In genomic region chr1:28260803-28261174, GRCh38 we compare ENCODE assay signal across 8 cellular contexts. TPM values are rescaled to one million over a fixed set of nuclear protein-coding genes. Genes with fewer than 3 reads are reported as not detected.
DNase-seq lines count a peak whose midpoint lies in the region; ATAC-seq and TF ChIP-seq lines count a peak whose summit lies in the region.

No MANE protein-coding gene starts in this region.

- no peaks in the 10 kb centered on the region for H3K9me3 Mint-ChIP-seq in activated T-cell treated with anti-CD3 and anti-CD28 coated beads, Interleukin-2, amount 50 U/mL, for 4 hours

- in situ Hi-C loops in transverse colon (cut with MboI; ENCODE audit: low pct_ligation_motif_present in 1 of 4, low pct_unique_long_range_greater_than_20kb in 1 of 4, low sequenced_read_pairs in 3 of 4), result no loop called here

- H3K4me1 Mint-ChIP-seq in activated T-cell treated with anti-CD3 and anti-CD28 coated beads, Interleukin-2, amount 50 U/mL, for 4 hours (ENCODE audit: low read depth), result peaks cover 44% of the 10 kb centered on the region

- H3K4me3 ChIP-seq in body of pancreas, result peak overlapping the region; percentile 67 to 97
- H3K4me3 ChIP-seq in lung, result peak overlapping the region; percentile 19
- H3K4me3 ChIP-seq in transverse colon, result peak overlapping the region; percentile 75 to 99 (median 88)

- peak overlapping the region; percentile 73 to 88 (median 82) for H3K27ac ChIP-seq in body of pancreas
- peak overlapping the region in 1 of 2 donors; percentile 10 for H3K27ac ChIP-seq in lung (ENCODE audit: low read depth in 1 of 2, low read length in 1 of 2)
- H3K27ac ChIP-seq in transverse colon, result peak overlapping the region; percentile 90 to 97 (median 96)

- H3K27me3 Mint-ChIP-seq in activated T-cell treated with anti-CD3 and anti-CD28 coated beads, Interleukin-2, amount 50 U/mL, for 4 hours (ENCODE audit: low read depth), result no peaks in the 10 kb centered on the region

- intact Hi-C loops in body of pancreas (cut with DNase I) (no loop called here), transverse colon (cut with DNase I; ENCODE audit: low total_unique reads) (no loop called here)

- TF ChIP-seq CTCF in body of pancreas (IDR thresholded peaks at IDR 0.05), result no peak
- no peak for TF ChIP-seq CTCF in lung (IDR thresholded peaks at IDR 0.05; ENCODE audit: control extremely low read depth, extremely low read depth)
- no peak for TF ChIP-seq CTCF in transverse colon (IDR thresholded peaks at IDR 0.05)

- H3K36me3 ChIP-seq in body of pancreas (replicated peaks in 1 of 2; ENCODE audit: insufficient read depth in 1 of 2, low read depth in 2 of 2), result no peaks in the 10 kb centered on the region
- no peaks in the 10 kb centered on the region for H3K36me3 ChIP-seq in lung (ENCODE audit: control insufficient read depth in 2 of 2, insufficient read depth in 2 of 2, low read length in 2 of 2)
- no peaks in the 10 kb centered on the region for H3K36me3 ChIP-seq in transverse colon

- 22 to 23% methylated on average over 7 of the region's 7 CpGs for WGBS in body of pancreas, 2 donors
- whole genome bisulfite sequencing in lung, 2 donors, result 71 to 79% methylated on average over 7 of the region's 7 CpGs
- WGBS in transverse colon (ENCODE audit: low coverage in 1 of 2), 2 donors, result 44 to 47% methylated on average over 4 to 7 of the region's 7 CpGs

- no peak for ATAC-seq in activated T-cell treated with anti-CD3 and anti-CD28 coated beads, Interleukin-2, amount 50 U/mL, for 4 hours
- ATAC-seq in body of pancreas, result no peak
- no peak for ATAC-seq in lung (ENCODE audit: insufficient read depth, low FRiP score)
- ATAC-seq in GM21515 (IDR thresholded peaks at IDR 0.05; ENCODE audit: unreplicated experiment), result no peak

- H3K4me1 ChIP-seq in body of pancreas (peaks cover 52% of the 10 kb centered on the region), lung (ENCODE audit: control insufficient read depth in 2 of 2, insufficient read depth in 2 of 2, low read length in 2 of 2) (peaks cover 13 to 16% of the 10 kb centered on the region in 2 donors), transverse colon (peaks cover 14 to 51% (median 35%) of the 10 kb centered on the region in 4 donors)

- DNase-seq in activated T-cell treated with anti-CD3 and anti-CD28 coated beads, Interleukin-2, amount 50 U/mL, for 4 hours, result no peak
- DNase-seq in activated T-cell treated with anti-CD3 and anti-CD28 coated beads for 4 hours (no peak), body of pancreas (no peak), lung (ENCODE audit: low spot score) (no peak), transverse colon (no peak), NCI-H526 (lab: John Stamatoyannopoulos, UW) (no peak), kidney glomerular epithelial cell (lab: John Stamatoyannopoulos, UW) (no peak)

- peak overlapping the region; percentile 82 for H3K4me3 Mint-ChIP-seq in activated T-cell treated with anti-CD3 and anti-CD28 coated beads, Interleukin-2, amount 50 U/mL, for 4 hours

- no peak for TF ChIP-seq EP300 in transverse colon (IDR thresholded peaks at IDR 0.05; ENCODE audit: low read depth)

- H3K9me3 ChIP-seq in body of pancreas, result no peaks in the 10 kb centered on the region
- H3K9me3 ChIP-seq in lung (ENCODE audit: control insufficient read depth in 2 of 2, insufficient read depth in 1 of 2, low read length in 1 of 2), result no peaks in the 10 kb centered on the region
- H3K9me3 ChIP-seq in transverse colon, result no peaks in the 10 kb centered on the region

- H3K27me3 ChIP-seq in body of pancreas, result no peaks in the 10 kb centered on the region
- H3K27me3 ChIP-seq in lung (ENCODE audit: control insufficient read depth, insufficient read depth), result no peaks in the 10 kb centered on the region
- no peaks in the 10 kb centered on the region for H3K27me3 ChIP-seq in transverse colon

- H3K36me3 Mint-ChIP-seq in activated T-cell treated with anti-CD3 and anti-CD28 coated beads, Interleukin-2, amount 50 U/mL, for 4 hours (ENCODE audit: insufficient read depth), result peaks cover 8% of the 10 kb centered on the region

- TF ChIP-seq POLR2A in body of pancreas (IDR thresholded peaks at IDR 0.05) (no peak), transverse colon (IDR thresholded peaks at IDR 0.05) (no peak)

RNA-seq across cellular contexts. Expression of gene SESN2, which starts 1.5 kb away (rescaled TPM):
- 10 to 100 TPM; 21.4 to 38.3 (median 27.3) TPM for total RNA-seq in activated T-cell treated with anti-CD3 and anti-CD28 coated beads, Interleukin-2, amount 50 U/mL, for 4 hours
- total RNA-seq in body of pancreas, result 10 to 100 TPM in 1 of 2 donors, 1 to 10 TPM in 1; 8.2 to 12.5 TPM
- total RNA-seq in lung, result 10 to 100 TPM in 1 of 2 donors, 1 to 10 TPM in 1; 3.3 to 19.4 TPM
- polyA plus RNA-seq in lung, result 10 to 100 TPM in 1 of 2 donors, 1 to 10 TPM in 1; 6.6 to 15.3 TPM
- total RNA-seq in transverse colon, result 10 to 100 TPM; 25.1 to 44.5 (median 30.5) TPM

RNA-seq across cellular contexts. Expression of gene ATP5IF1, which starts 24.9 kb away (rescaled TPM):
- total RNA-seq in activated T-cell treated with anti-CD3 and anti-CD28 coated beads, Interleukin-2, amount 50 U/mL, for 4 hours, result 100 to 1,000 TPM; 110 to 121 (median 114) TPM
- total RNA-seq in body of pancreas, result 10 to 100 TPM; 62.0 to 93.4 TPM
- total RNA-seq in lung, result 100 to 1,000 TPM in 1 of 2 donors, 10 to 100 TPM in 1; 90.2 to 122 TPM
- 100 to 1,000 TPM; 163 to 758 TPM for polyA plus RNA-seq in lung
- total RNA-seq in transverse colon, result 100 to 1,000 TPM; 131 to 503 (median 344) TPM

RNA-seq across cellular contexts. Expression of gene DNAJC8, which starts 28.0 kb away (rescaled TPM):
- total RNA-seq in activated T-cell treated with anti-CD3 and anti-CD28 coated beads, Interleukin-2, amount 50 U/mL, for 4 hours, result 100 to 1,000 TPM in 1 of 3 donors, 10 to 100 TPM in 2; 91.5 to 103 (median 99.4) TPM
- 10 to 100 TPM; 18.7 to 53.1 TPM for total RNA-seq in body of pancreas
- total RNA-seq in lung, result 10 to 100 TPM; 38.9 to 61.4 TPM
- polyA plus RNA-seq in lung, result 10 to 100 TPM; 70.2 to 84.0 TPM
- total RNA-seq in transverse colon, result 10 to 100 TPM; 33.3 to 68.7 (median 46.8) TPM

Comparison
In these comparisons a context has a peak if more than half of its experiments do, and no peak if none do; other contexts are left out.
1. H3K4me3 ChIP-seq: peak in every context shown above with its lines; median percentile 88 in transverse colon; 82 in body of pancreas; 19 in lung.